ENCODE assay signal across 23 cellular contexts in genomic region chr3:25465266-25465860, GRCh38. TPM values are rescaled to one million over a fixed set of nuclear protein-coding genes. Genes with fewer than 3 reads are reported as not detected.
A peak's percentile ranks its signal among the peaks of the same experiment; 100 is the strongest.
DNase-seq lines count a peak whose midpoint lies in the region; ATAC-seq, FAIRE-seq and TF ChIP-seq lines count a peak whose summit lies in the region.
"Had no signal": no experiment of that assay in that cellular context is flagged by ENCODE, and none has a peak within 500 bp of the region (broad histone marks: within the 10 kb centered on the region; RNA-seq: fewer than 3 reads in every experiment).

No MANE protein-coding gene starts in this region.

- H3K27ac ChIP-seq in left ventricle myocardium inferior (replicated peaks) = peak overlapping the region; percentile 45
- no peak overlapping the region for H3K27ac ChIP-seq in GM12878 (ENCODE audit: control insufficient read depth, insufficient read depth)
- no peak overlapping the region for H3K27ac ChIP-seq in osteoblast (ENCODE audit: low read depth, low read length)
- H3K27ac ChIP-seq in ovary = no peak overlapping the region

- H3K4me1 ChIP-seq in left ventricle myocardium inferior (peaks cover 74% of the 10 kb centered on the region), GM12878 (ENCODE audit: control insufficient read depth, insufficient read depth, low read length) (peaks cover 4% of the 10 kb centered on the region; the same call in 1 of the 2 replicates), osteoblast (ENCODE audit: insufficient read depth, low read length) (peaks cover 25% of the 10 kb centered on the region), ovary (ENCODE audit: insufficient read depth) (peaks cover 4% of the 10 kb centered on the region)
- H3K4me1 ChIP-seq: BE2C, Caco-2 had no signal

- SMC1A ChIA-PET in GM12878 (lab: Charles Lee; ENCODE audit: uncharacterized antibody, unreplicated experiment) = interaction anchor here (1.0 kb wide), 1 partner anchor 14 kb away, joined by 3 read pairs; no protein-coding TSS in a partner anchor

- no peak overlapping the region for H3K4me3 ChIP-seq in left ventricle myocardium inferior
- H3K4me3 ChIP-seq in GM12878 = no peak overlapping the region
- H3K4me3 ChIP-seq in osteoblast (ENCODE audit: insufficient read depth, low read length) = no peak overlapping the region
- H3K4me3 ChIP-seq in ovary = no peak overlapping the region
- H3K4me3 ChIP-seq: MG63 had no signal

- no peak for FAIRE-seq in GM12878 (lab: Jason Lieb, UNC)

- peak; percentile 47 for ATAC-seq in GM12878
- ATAC-seq: HCT116 had no signal

- TF ChIP-seq POLR2A in GM12878 (IDR thresholded peaks at IDR 0.05; ENCODE audit: low read depth, low read length) = no peak
- TF ChIP-seq POLR2A in ovary (IDR thresholded peaks at IDR 0.05) = no peak

- H3K79me2 ChIP-seq in GM12878 (ENCODE audit: control insufficient read depth, insufficient read depth, low read length) (no peaks in the 10 kb centered on the region), osteoblast (ENCODE audit: insufficient read depth, low read length) (peaks cover 2% of the 10 kb centered on the region)

- H4K20me1 ChIP-seq in GM12878 (ENCODE audit: control insufficient read depth, insufficient read depth) (no peaks in the 10 kb centered on the region), osteoblast (ENCODE audit: insufficient read depth, low read length) (no peaks in the 10 kb centered on the region)

- intact Hi-C loops in left ventricle myocardium inferior (cut with micrococcal nuclease) (no loop called here), cardiac septum (cut with DNase I) (loop anchor here (5.0 kb wide), 3 partner anchors 38 to 127 kb away; partner anchors contain the start of gene RARB), GM12878 (cut with micrococcal nuclease; ENCODE audit: unreplicated experiment) (no loop called here), ovary (cut with DNase I) (no loop called here)

- peaks cover 17% of the 10 kb centered on the region for H3K36me3 ChIP-seq in left ventricle myocardium inferior
- no peaks in the 10 kb centered on the region for H3K36me3 ChIP-seq in GM12878 (ENCODE audit: control insufficient read depth in 2 of 2, insufficient read depth in 2 of 2, low read length in 1 of 2)
- H3K36me3 ChIP-seq in osteoblast (ENCODE audit: insufficient read depth, low read length) = peaks cover 5% of the 10 kb centered on the region
- H3K36me3 ChIP-seq in ovary = no peaks in the 10 kb centered on the region
- H3K36me3 ChIP-seq: BE2C, MG63 had no signal

- no TSS peak for BruUV-seq in GM12878 (replicated peaks; lab: Mats Ljungman, UMichigan)

- H3K9me3 ChIP-seq in left ventricle myocardium inferior (replicated peaks) (no peaks in the 10 kb centered on the region), GM12878 (replicated peaks; ENCODE audit: control insufficient read depth, insufficient read depth, low read length) (no peaks in the 10 kb centered on the region), osteoblast (ENCODE audit: low read depth, low read length) (no peaks in the 10 kb centered on the region), ovary (no peaks in the 10 kb centered on the region)
- H3K9me3 ChIP-seq: BE2C, Caco-2, MG63 had no signal

- no peak for TF ChIP-seq CTCF in left ventricle myocardium inferior (IDR thresholded peaks at IDR 0.05; ENCODE audit: borderline replicate concordance)
- TF ChIP-seq CTCF in GM12878 (IDR thresholded peaks at IDR 0.05 in 2 of 3, conservative IDR thresholded peaks at IDR 0.05 in 1 of 3; ENCODE audit: control insufficient read depth in 2 of 3, extremely low read depth in 1 of 3, insufficient read depth in 1 of 3, low read depth in 3 of 3, low read length in 3 of 3) = no peak
- no peak for TF ChIP-seq CTCF in osteoblast (IDR thresholded peaks at IDR 0.05; ENCODE audit: extremely low read depth, low read depth, low read length)
- TF ChIP-seq CTCF in ovary (IDR thresholded peaks at IDR 0.05) = no peak

- H3K4me2 ChIP-seq in GM12878 (ENCODE audit: control insufficient read depth, insufficient read depth) (no peak overlapping the region), osteoblast (ENCODE audit: insufficient read depth, low read length) (no peak overlapping the region)

- no peak for TF ChIP-seq RAD21 in GM12878 (IDR thresholded peaks at IDR 0.05; ENCODE audit: insufficient read depth, low read depth, low read length)

- WGBS in GM12878 (ENCODE audit: insufficient coverage, insufficient replicate concordance, low lambda C conversion rate, missing lambda C conversion rate) = 30% methylated on average over 5 of the region's 5 CpGs
- 83 to 92% (median 88%) methylated on average over 5 of the region's 5 CpGs for WGBS in ovary, 3 donors

- POLR2A ChIA-PET in GM12878 (lab: Charles Lee) = no interaction called here
- POLR2A ChIA-PET in HEK293T (lab: Yijun Ruan, JAX) = interaction anchor here (1.1 kb wide), 1 partner anchor 38 kb away, joined by 3 read pairs; the partner anchor contains the start of gene RARB

- H3K27me3 ChIP-seq in left ventricle myocardium inferior (ENCODE audit: low read depth) (no peaks in the 10 kb centered on the region), GM12878 (replicated peaks in 1 of 2; ENCODE audit: control insufficient read depth in 2 of 2, insufficient read depth in 2 of 2, low read length in 1 of 2) (no peaks in the 10 kb centered on the region), osteoblast (ENCODE audit: insufficient read depth, low read length) (no peaks in the 10 kb centered on the region), ovary (no peaks in the 10 kb centered on the region)
- H3K27me3 ChIP-seq: BE2C, MG63 had no signal

- DNase-seq in left ventricle myocardium inferior = no peak
- no peak for DNase-seq in cardiac septum (ENCODE audit: low spot score)
- DNase-seq in GM12878 (ENCODE audit: low read depth, low spot score) = no peak
- no peak for DNase-seq in osteoblast (ENCODE audit: insufficient read length, low spot score, missing footprints)
- no peak for DNase-seq in NCI-H2107 treated with DMSO at 0.1 percent for 48 hours (lab: John Stamatoyannopoulos, UW; ENCODE audit: unreplicated experiment)
- DNase-seq in HEK293T (ENCODE audit: extremely low spot score) = no peak
- no peak for DNase-seq in ovary
- DNase-seq: BE2C; Caco-2; CD4-positive, CD25-positive, alpha-beta regulatory T cell; GDM1; GOT3; Kasumi-1; MG63; NCI-H1048; NCI-H1436; NCI-H1930; NCI-H2171 treated with DMSO at 0.1 percent for 48 hours; NCI-H446 treated with DMSO at 0.1 percent for 48 hours; NCI-H774; SHP77 had no signal

- no peak for TF ChIP-seq EP300 in GM12878 (IDR thresholded peaks at IDR 0.05; ENCODE audit: borderline replicate concordance in 1 of 2, control insufficient read depth in 1 of 2, low read depth in 2 of 2, low read length in 2 of 2)
- no peak for TF ChIP-seq EP300 in ovary (IDR thresholded peaks at IDR 0.05)

- RAD21 ChIA-PET in GM12878 (lab: Charles Lee; ENCODE audit: unreplicated experiment) = no interaction called here

- in situ Hi-C loops in GM12878 (cut with MboI) = no loop called here

- H3K9ac ChIP-seq in GM12878 (ENCODE audit: control insufficient read depth, insufficient read depth, low read length) = no peak overlapping the region

- H2AFZ ChIP-seq in GM12878 (ENCODE audit: control insufficient read depth, low read depth, low read length) = no peak overlapping the region
- H2AFZ ChIP-seq in osteoblast (ENCODE audit: low read length) = peak overlapping the region; percentile 26

- CTCF ChIA-PET in GM12878 (lab: Yijun Ruan, JAX) = no interaction called here
- CTCF ChIA-PET in HEK293T (lab: Yijun Ruan, JAX) = no interaction called here

TF ChIP-seq in GM12878, 131 proteins besides CTCF, POLR2A, EP300 and RAD21 (continues in another document):
- no peak for TF ChIP-seq SREBF1 (IDR thresholded peaks at IDR 0.05; ENCODE audit: low read length)

TF ChIP-seq in HEK293T, 16 proteins besides CTCF, POLR2A, EP300 and RAD21 (continues in another document):
- TF ChIP-seq HDGF (IDR thresholded peaks at IDR 0.05; ENCODE audit: borderline replicate concordance) (no peak), FOXM1 (IDR thresholded peaks at IDR 0.05; ENCODE audit: borderline replicate concordance) (no peak), PKNOX1 (IDR thresholded peaks at IDR 0.05) (no peak), FOXA1 (IDR thresholded peaks at IDR 0.05) (no peak), SUZ12 (IDR thresholded peaks at IDR 0.05) (no peak), ARNT (IDR thresholded peaks at IDR 0.05) (no peak), SP1 (IDR thresholded peaks at IDR 0.05) (no peak), CTBP1 (IDR thresholded peaks at IDR 0.05; ENCODE audit: borderline replicate concordance) (no peak), BHLHE40 (IDR thresholded peaks at IDR 0.05; ENCODE audit: borderline replicate concordance) (no peak), FOXK2 (IDR thresholded peaks at IDR 0.05) (no peak), ELF4 (IDR thresholded peaks at IDR 0.05) (no peak)

RNA-seq across cellular contexts. Expression of gene RARB, which starts 37.3 kb away (rescaled TPM):
- total RNA-seq in left ventricle myocardium inferior = 15.6 TPM
- total RNA-seq in cardiac septum = 20.3 TPM
- total RNA-seq in GM12878 (2013; cell fraction: nucleolus; rRNA removed) = 0.15 TPM in 1 of 2 replicates, not detected in the other
- total RNA-seq in GM12878 (2014; rRNA removed) = not detected in 2 replicates
- not detected in 2 replicates for total RNA-seq in GM12878 (2014; rRNA removed; fragmentation: Illumina TruSeq; extraction: Trizol)
- not detected in 2 replicates for total RNA-seq in GM12878 (2021)
- not detected for polyA plus RNA-seq in GM12878 (2011; ENCODE audit: low read depth)
- polyA plus RNA-seq in GM12878 (2011; rRNA removed) = not detected in 2 replicates
- polyA plus RNA-seq in GM12878 (2011; cell fraction: cytosol; rRNA removed) = not detected in 2 replicates
- polyA plus RNA-seq in GM12878 (2011; cell fraction: nucleus; rRNA removed) = not detected in 2 replicates
- polyA plus RNA-seq in GM12878 (2012) = 0.04 TPM in 1 of 2 replicates, not detected in the other
- polyA plus RNA-seq in GM12878 (2014; fragmentation: Illumina TruSeq; extraction: Trizol) = not detected in 2 replicates
- polyA plus RNA-seq in GM12878 (2014; fragmentation: Nextera tagmentation; extraction: Ambion mirVana) = under 1 TPM; 0.05 to 0.06 TPM
- polyA plus RNA-seq in GM12878 (2014; rRNA removed) = not detected in 2 replicates
- not detected for polyA plus RNA-seq in GM12878 (2016; fragmentation: Nextera tagmentation; extraction: Ambion mirVana)
- polyA minus RNA-seq in GM12878 (2011; rRNA and poly(A)+ RNA removed) = not detected in 2 replicates
- not detected in 2 replicates for polyA minus RNA-seq in GM12878 (2011; cell fraction: cytosol; rRNA and poly(A)+ RNA removed)
- polyA minus RNA-seq in GM12878 (2011; cell fraction: nucleus; rRNA and poly(A)+ RNA removed) = not detected in 2 replicates
- total RNA-seq in osteoblast = 4.1 and 7.6 TPM in 2 replicates
- 10 to 100 TPM in 1 of 7 donors, 1 to 10 TPM in 6; 5.5 to 13.4 (median 8.2) TPM for total RNA-seq in ovary
- 1 to 10 TPM; 3.5 to 7.4 TPM for polyA plus RNA-seq in ovary
- total RNA-seq: CD4-positive, CD25-positive, alpha-beta regulatory T cell; OCI-LY7 had no signal
